10 cellular contexts compared by ENCODE assay signal in genomic region chrX:2708601-2709200, GRCh38. TPM values are rescaled to one million over a fixed set of nuclear protein-coding genes. Genes with fewer than 3 reads are reported as not detected.
DNase-seq lines count a peak whose midpoint lies in the region; ATAC-seq, FAIRE-seq and TF ChIP-seq lines count a peak whose summit lies in the region.
"Had no signal": no experiment of that assay in that cellular context is flagged by ENCODE, and none has a peak within 500 bp of the region (broad histone marks: within the 10 kb centered on the region; RNA-seq: fewer than 3 reads in every experiment).

No MANE protein-coding gene starts in this region.

- peak overlapping the region; percentile 45 to 68 (median 64) for H3K4me3 Mint-ChIP-seq in CD4-positive, CD25-positive, alpha-beta regulatory T cell
- no peak overlapping the region for H3K4me3 Mint-ChIP-seq in nephron progenitor cell

- H3K36me3 ChIP-seq in CD4-positive, CD25-positive, alpha-beta regulatory T cell (ENCODE audit: control insufficient read depth, insufficient read depth, low read length): peaks cover 28% of the 10 kb centered on the region
- peaks cover 71% of the 10 kb centered on the region for H3K36me3 ChIP-seq in KOPT-K1 (ENCODE audit: insufficient read depth, low read length)
- peaks cover 1% of the 10 kb centered on the region for H3K36me3 ChIP-seq in bronchial epithelial cell (ENCODE audit: control insufficient read depth, insufficient read depth, low read length)

- H3K27me3 ChIP-seq in CD4-positive, CD25-positive, alpha-beta regulatory T cell (ENCODE audit: control insufficient read depth, insufficient read depth, low read length): no peaks in the 10 kb centered on the region
- H3K27me3 ChIP-seq in bronchial epithelial cell (ENCODE audit: control insufficient read depth, insufficient read depth, low read length): no peaks in the 10 kb centered on the region
- H3K27me3 ChIP-seq: MG63 had no signal

- CTCF ChIA-PET in HEK293T (lab: Yijun Ruan, JAX): no interaction called here

- no peak for DNase-seq in CD4-positive, CD25-positive, alpha-beta regulatory T cell
- DNase-seq in bronchial epithelial cell (ENCODE audit: low read depth) (no peak), nephron progenitor cell (no peak), HEK293T (ENCODE audit: extremely low spot score) (no peak), NCI-H1048 (lab: John Stamatoyannopoulos, UW) (no peak)
- DNase-seq: activated CD4-positive, alpha-beta T cell treated with anti-CD3 and anti-CD28 coated beads for 1 hour; MG63 had no signal

- H3K36me3 Mint-ChIP-seq in CD4-positive, CD25-positive, alpha-beta regulatory T cell: peaks cover 20% of the 10 kb centered on the region
- H3K36me3 Mint-ChIP-seq in nephron progenitor cell (ENCODE audit: low read depth): peaks cover 7% of the 10 kb centered on the region

- POLR2A ChIA-PET in HEK293T (lab: Yijun Ruan, JAX): no interaction called here

- TF ChIP-seq CTCF in bronchial epithelial cell (IDR thresholded peaks at IDR 0.05; ENCODE audit: insufficient read depth, low read length, severe bottlenecking) (no peak), nephron progenitor cell (IDR thresholded peaks at IDR 0.05) (no peak)

- peak; percentile 83 for FAIRE-seq in bronchial epithelial cell (lab: Jason Lieb, UNC)

- ATAC-seq in CD4-positive, CD25-positive, alpha-beta regulatory T cell (ENCODE audit: low read depth in 2 of 2): no peak
- ATAC-seq in HG03097 (IDR thresholded peaks at IDR 0.05; ENCODE audit: low FRiP score, unreplicated experiment) (no peak), HG02973 (IDR thresholded peaks at IDR 0.05; ENCODE audit: unreplicated experiment) (no peak)

- peaks cover 27 to 75% (median 53%) of the 10 kb centered on the region in 4 donors for H3K4me1 Mint-ChIP-seq in CD4-positive, CD25-positive, alpha-beta regulatory T cell
- peaks cover 57% of the 10 kb centered on the region for H3K4me1 Mint-ChIP-seq in nephron progenitor cell

- H3K27ac ChIP-seq in CD4-positive, CD25-positive, alpha-beta regulatory T cell (ENCODE audit: insufficient read depth, low read length, poor library complexity, severe bottlenecking): peak overlapping the region; percentile 51
- peak overlapping the region; percentile 94 for H3K27ac ChIP-seq in KOPT-K1 (ENCODE audit: low read depth, low read length, poor library complexity, severe bottlenecking)

- no peaks in the 10 kb centered on the region for H3K9me3 ChIP-seq in CD4-positive, CD25-positive, alpha-beta regulatory T cell (ENCODE audit: control insufficient read depth in 2 of 2, low read length in 2 of 2)
- H3K9me3 ChIP-seq in KOPT-K1 (ENCODE audit: insufficient read depth, low read length, poor library complexity, severe bottlenecking): no peaks in the 10 kb centered on the region
- H3K9me3 ChIP-seq: MG63 had no signal

- no peaks in the 10 kb centered on the region for H3K9me3 Mint-ChIP-seq in CD4-positive, CD25-positive, alpha-beta regulatory T cell
- no peaks in the 10 kb centered on the region for H3K9me3 Mint-ChIP-seq in nephron progenitor cell

- H3K4me3 ChIP-seq in CD4-positive, CD25-positive, alpha-beta regulatory T cell (ENCODE audit: low read depth, low read length): no peak overlapping the region
- no peak overlapping the region for H3K4me3 ChIP-seq in bronchial epithelial cell (ENCODE audit: low read depth, low read length)
- H3K4me3 ChIP-seq: MG63 had no signal

- H3K27me3 Mint-ChIP-seq in CD4-positive, CD25-positive, alpha-beta regulatory T cell: no peaks in the 10 kb centered on the region
- peaks cover 3% of the 10 kb centered on the region for H3K27me3 Mint-ChIP-seq in nephron progenitor cell (ENCODE audit: low read depth, poor library complexity)

- H3K4me1 ChIP-seq in CD4-positive, CD25-positive, alpha-beta regulatory T cell (ENCODE audit: control insufficient read depth, insufficient read depth, low read length, poor library complexity, severe bottlenecking): peaks cover 52% of the 10 kb centered on the region

- H3K27ac Mint-ChIP-seq in CD4-positive, CD25-positive, alpha-beta regulatory T cell: peak overlapping the region; percentile 78 to 88 (median 83)
- peak overlapping the region; percentile 44 for H3K27ac Mint-ChIP-seq in nephron progenitor cell

TF ChIP-seq in HEK293T, 16 proteins besides CTCF, POLR2A, EP300 and RAD21:
- TF ChIP-seq L3MBTL2 (conservative IDR thresholded peaks at IDR 0.05) (no peak), PKNOX1 (IDR thresholded peaks at IDR 0.05) (no peak), BHLHE40 (IDR thresholded peaks at IDR 0.05; ENCODE audit: borderline replicate concordance) (no peak), ZNF384 (IDR thresholded peaks at IDR 0.05) (no peak), FOXM1 (IDR thresholded peaks at IDR 0.05; ENCODE audit: borderline replicate concordance) (no peak), SP1 (IDR thresholded peaks at IDR 0.05) (no peak), NFRKB (IDR thresholded peaks at IDR 0.05) (no peak)

RNA-seq across cellular contexts. Expression of gene CD99, which starts 17.6 kb away (rescaled TPM):
- 286 TPM for total RNA-seq in CD4-positive, CD25-positive, alpha-beta regulatory T cell
- polyA plus RNA-seq in CD4-positive, CD25-positive, alpha-beta regulatory T cell: 100 to 1,000 TPM; 291 to 459 (median 385) TPM
- 51.2 and 57.9 TPM in 2 replicates for total RNA-seq in bronchial epithelial cell

RNA-seq across cellular contexts. Expression of gene XG, which starts 43.1 kb away (rescaled TPM):
- total RNA-seq in CD4-positive, CD25-positive, alpha-beta regulatory T cell: not detected
- not detected for polyA plus RNA-seq in CD4-positive, CD25-positive, alpha-beta regulatory T cell
- 0.26 and 1.4 TPM in 2 replicates for total RNA-seq in bronchial epithelial cell
